21 cellular contexts compared by ENCODE assay signal in genomic region chr2:217655656-217656055, GRCh38.
DNase-seq lines count a peak whose midpoint lies in the region; ATAC-seq and TF ChIP-seq lines count a peak whose summit lies in the region.
"Had no signal": no experiment of that assay in that cellular context is flagged by ENCODE, and none has a peak within 500 bp of the region (broad histone marks: within the 10 kb centered on the region; RNA-seq: fewer than 3 reads in every experiment).

No MANE protein-coding gene starts in this region.

- DNase-seq in M059J (ENCODE audit: low read depth) (peak; percentile 38), mesenchymal stem cell (no peak), prostate gland (ENCODE audit: low spot score) (no peak), thoracic aorta (ENCODE audit: low spot score) (no peak), neuronal stem cell (ENCODE audit: low spot score) (no peak)
- no peak for DNase-seq in activated CD8-positive, alpha-beta T cell treated with anti-CD3 and anti-CD28 coated beads, Interleukin-2, amount 10 ng/mL, durations not matched to agents 7 days and 5 days
- DNase-seq in activated effector memory CD4-positive, alpha-beta T cell treated with Interleukin-2 at 50 U/mL for 16 hours, result no peak
- DNase-seq: EL, GF-D8, KG1, NCI-H1105 treated with DMSO at 0.1 percent for 48 hours, NCI-H2029 treated with DMSO at 0.1 percent for 48 hours, NCI-H226, NCI-H524, NCI-H82, SIG-M5 had no signal

- no peak overlapping the region for H2AK5ac ChIP-seq in mesenchymal stem cell (ENCODE audit: low read length, severe bottlenecking)
- H2AK5ac ChIP-seq in neuronal stem cell (ENCODE audit: low read depth, low read length), result no peak overlapping the region

- ATAC-seq in thoracic aorta (ENCODE audit: insufficient number of reproducible peaks, low FRiP score, low read depth) (no peak), HG02623 (IDR thresholded peaks at IDR 0.05; ENCODE audit: unreplicated experiment) (no peak)
- no peak for ATAC-seq in activated CD8-positive, alpha-beta T cell treated with anti-CD3 and anti-CD28 coated beads, Interleukin-2, amount 10 ng/mL, durations not matched to agents 7 days and 5 days
- ATAC-seq: A549, Panc1 had no signal

- H2AFZ ChIP-seq in mesenchymal stem cell (ENCODE audit: low read depth, low read length) (no peak overlapping the region), neuronal stem cell (ENCODE audit: low read length) (no peak overlapping the region)

- no peak overlapping the region for H4K91ac ChIP-seq in mesenchymal stem cell (ENCODE audit: low read length)
- H4K91ac ChIP-seq in neuronal stem cell (ENCODE audit: low read depth, low read length, poor library complexity), result no peak overlapping the region

- H3K4me1 Mint-ChIP-seq in activated CD8-positive, alpha-beta T cell treated with anti-CD3 and anti-CD28 coated beads, Interleukin-2, amount 10 ng/mL, durations not matched to agents 7 days and 5 days (ENCODE audit: low read depth), result peaks cover 4% of the 10 kb centered on the region

- H3K9me3 ChIP-seq in mesenchymal stem cell (ENCODE audit: control insufficient read depth, low read length) (no peaks in the 10 kb centered on the region), prostate gland (no peaks in the 10 kb centered on the region), thoracic aorta (no peaks in the 10 kb centered on the region), neuronal stem cell (replicated peaks in 1 of 2; ENCODE audit: control insufficient read depth in 2 of 2, insufficient read depth in 1 of 2, low read depth in 1 of 2, low read length in 2 of 2) (no peaks in the 10 kb centered on the region)
- H3K9me3 ChIP-seq: A549 had no signal

- H4K8ac ChIP-seq in mesenchymal stem cell (ENCODE audit: low read length) (no peak overlapping the region), neuronal stem cell (ENCODE audit: low read depth, low read length) (no peak overlapping the region)

- peaks cover 8% of the 10 kb centered on the region for H3K27me3 Mint-ChIP-seq in activated CD8-positive, alpha-beta T cell treated with anti-CD3 and anti-CD28 coated beads, Interleukin-2, amount 10 ng/mL, durations not matched to agents 7 days and 5 days (ENCODE audit: low read depth)

- H3K4me2 ChIP-seq in mesenchymal stem cell (ENCODE audit: low read length, poor library complexity, severe bottlenecking), result no peak overlapping the region
- no peak overlapping the region for H3K4me2 ChIP-seq in neuronal stem cell (ENCODE audit: insufficient read depth, low read length, poor library complexity, severe bottlenecking)
- H3K4me2 ChIP-seq: A549 had no signal

- H2BK120ac ChIP-seq in mesenchymal stem cell (ENCODE audit: low read depth, low read length) (peak overlapping the region; percentile 15), neuronal stem cell (ENCODE audit: low read depth, low read length) (no peak overlapping the region)

- H3K27ac ChIP-seq in mesenchymal stem cell (ENCODE audit: low read length, poor library complexity, severe bottlenecking) (no peak overlapping the region), prostate gland (peak overlapping the region; percentile 57 to 65), thoracic aorta (peak overlapping the region; percentile 70 to 90), neuronal stem cell (replicated peaks; ENCODE audit: low read length) (no peak overlapping the region)
- H3K27ac ChIP-seq: A549 had no signal

- CTCF ChIA-PET in activated CD8-positive, alpha-beta T cell treated with anti-CD3 and anti-CD28 coated beads, Interleukin-2, amount 10 ng/mL, durations not matched to agents 7 days and 5 days (lab: Charles Lee), result interaction anchor here (1.1 kb wide), 1 partner anchor 58 kb away, joined by 3 read pairs; no protein-coding TSS in a partner anchor

- H2BK15ac ChIP-seq in mesenchymal stem cell (ENCODE audit: low read depth, poor library complexity, severe bottlenecking) (no peak overlapping the region), neuronal stem cell (ENCODE audit: low read length) (no peak overlapping the region)

- H2BK12ac ChIP-seq in mesenchymal stem cell (ENCODE audit: low read length in 2 of 2), result peak overlapping the region; percentile 10 to 43
- H2BK12ac ChIP-seq in neuronal stem cell (ENCODE audit: low read length), result no peak overlapping the region

- H2BK5ac ChIP-seq in mesenchymal stem cell (ENCODE audit: low read depth, low read length, poor library complexity, severe bottlenecking), result no peak overlapping the region
- no peak overlapping the region for H2BK5ac ChIP-seq in neuronal stem cell (ENCODE audit: low read length)

- H3K27me3 ChIP-seq in mesenchymal stem cell (ENCODE audit: control insufficient read depth in 1 of 2, insufficient read depth in 1 of 2, low read length in 2 of 2) (peaks cover 0 to 10% of the 10 kb centered on the region in 2 experiments), prostate gland (replicated peaks; ENCODE audit: insufficient read depth) (no peaks in the 10 kb centered on the region), thoracic aorta (replicated peaks; ENCODE audit: insufficient read depth) (no peaks in the 10 kb centered on the region), neuronal stem cell (ENCODE audit: control insufficient read depth in 3 of 3, insufficient read depth in 3 of 3, low read depth in 1 of 3, low read length in 3 of 3) (peaks cover 0 to 5% (median 0%) of the 10 kb centered on the region in 3 experiments)

- WGBS in mesenchymal stem cell, result 67% methylated on average over 1 of the region's 1 CpG
- 93% methylated on average over 1 of the region's 1 CpG for WGBS in prostate gland
- no CpG with 5 or more reads among the region's 1 CpG for WGBS in neuronal stem cell (ENCODE audit: extremely low coverage in 2 of 2, insufficient read length in 2 of 2, insufficient replicate concordance in 1 of 2), 2 donors

- H3K23ac ChIP-seq in mesenchymal stem cell (ENCODE audit: low read length in 2 of 2), result no peak overlapping the region
- H3K23ac ChIP-seq in neuronal stem cell (ENCODE audit: low read depth, low read length, poor library complexity), result no peak overlapping the region

- H3K9me3 Mint-ChIP-seq in activated CD8-positive, alpha-beta T cell treated with anti-CD3 and anti-CD28 coated beads, Interleukin-2, amount 10 ng/mL, durations not matched to agents 7 days and 5 days (ENCODE audit: insufficient read depth), result no peaks in the 10 kb centered on the region
- H3K9me3 Mint-ChIP-seq: CD14-positive monocyte had no signal

- no peak for TF ChIP-seq POLR2A in prostate gland (IDR thresholded peaks at IDR 0.05)

- no peak overlapping the region for H3K4me3 Mint-ChIP-seq in activated CD8-positive, alpha-beta T cell treated with anti-CD3 and anti-CD28 coated beads, Interleukin-2, amount 10 ng/mL, durations not matched to agents 7 days and 5 days
- H3K4me3 Mint-ChIP-seq: B cell, CD14-positive monocyte had no signal

- POLR2A ChIA-PET in activated CD8-positive, alpha-beta T cell treated with anti-CD3 and anti-CD28 coated beads, Interleukin-2, amount 10 ng/mL, durations not matched to agents 7 days and 5 days (lab: Charles Lee), result no interaction called here

- TF ChIP-seq CTCF in prostate gland (IDR thresholded peaks at IDR 0.05) (no peak), thoracic aorta (IDR thresholded peaks at IDR 0.05) (no peak)

- H3K9ac ChIP-seq in mesenchymal stem cell (ENCODE audit: low read length) (no peak overlapping the region), neuronal stem cell (ENCODE audit: low read depth, low read length, poor library complexity) (no peak overlapping the region)

- no peak overlapping the region for H3K14ac ChIP-seq in mesenchymal stem cell (ENCODE audit: low read length in 2 of 2)
- no peak overlapping the region for H3K14ac ChIP-seq in neuronal stem cell (ENCODE audit: low read length)

- intact Hi-C loops in prostate gland (cut with DNase I), result loop anchor here (5.0 to 10.0 kb wide), 2 partner anchors 52 to 241 kb away; no protein-coding TSS in a partner anchor

- no peaks in the 10 kb centered on the region for H3K36me3 Mint-ChIP-seq in activated CD8-positive, alpha-beta T cell treated with anti-CD3 and anti-CD28 coated beads, Interleukin-2, amount 10 ng/mL, durations not matched to agents 7 days and 5 days (ENCODE audit: low read depth)
- H3K36me3 Mint-ChIP-seq: CD14-positive monocyte had no signal

- no peaks in the 10 kb centered on the region for H3K36me3 ChIP-seq in mesenchymal stem cell (ENCODE audit: control insufficient read depth in 1 of 2, insufficient read depth in 2 of 2, low read depth in 1 of 2, low read length in 2 of 2)
- no peaks in the 10 kb centered on the region for H3K36me3 ChIP-seq in prostate gland
- H3K36me3 ChIP-seq in thoracic aorta, result no peaks in the 10 kb centered on the region
- H3K36me3 ChIP-seq in neuronal stem cell (replicated peaks in 1 of 2; ENCODE audit: control insufficient read depth in 2 of 2, insufficient read depth in 2 of 2, low read length in 2 of 2), result no peaks in the 10 kb centered on the region

- H3K4me3 ChIP-seq in mesenchymal stem cell (ENCODE audit: insufficient read depth in 1 of 2, low read depth in 1 of 2, low read length in 2 of 2) (no peak overlapping the region), prostate gland (no peak overlapping the region), thoracic aorta (no peak overlapping the region), neuronal stem cell (ENCODE audit: low read length in 2 of 2) (no peak overlapping the region)
- H3K4me3 ChIP-seq: A549 had no signal

- H3K4me1 ChIP-seq in mesenchymal stem cell (ENCODE audit: control insufficient read depth, insufficient read depth, low read depth, low read length) (peaks cover 11% of the 10 kb centered on the region), prostate gland (replicated peaks) (no peaks in the 10 kb centered on the region), thoracic aorta (ENCODE audit: control insufficient read depth in 1 of 2, low read depth in 2 of 2) (peaks cover 19 to 49% of the 10 kb centered on the region in 2 donors), neuronal stem cell (ENCODE audit: control insufficient read depth in 2 of 2, insufficient read depth in 1 of 2, low read depth in 1 of 2, low read length in 2 of 2) (peaks cover 0 to 6% of the 10 kb centered on the region in 2 donors)

- H3K18ac ChIP-seq in mesenchymal stem cell (ENCODE audit: low read depth in 1 of 2, low read length in 2 of 2), result no peak overlapping the region
- H3K18ac ChIP-seq in neuronal stem cell (ENCODE audit: low read length), result no peak overlapping the region

- no peak overlapping the region for H3K27ac Mint-ChIP-seq in activated CD8-positive, alpha-beta T cell treated with anti-CD3 and anti-CD28 coated beads, Interleukin-2, amount 10 ng/mL, durations not matched to agents 7 days and 5 days
- H3K27ac Mint-ChIP-seq: B cell, CD14-positive monocyte had no signal

- H3K4ac ChIP-seq in mesenchymal stem cell (ENCODE audit: low read depth in 1 of 2, low read length in 2 of 2) (no peak overlapping the region), neuronal stem cell (ENCODE audit: low read length) (no peak overlapping the region)

- H3K79me1 ChIP-seq in mesenchymal stem cell (replicated peaks; ENCODE audit: low read length, poor library complexity, severe bottlenecking) (no peaks in the 10 kb centered on the region), neuronal stem cell (ENCODE audit: low read depth, low read length) (no peaks in the 10 kb centered on the region)

Comparison
In these comparisons a context has a peak if more than half of its experiments do, and no peak if none do; other contexts are left out.
1. H3K27ac ChIP-seq: peak in prostate gland (2 of 2) and thoracic aorta (2 of 2); none in mesenchymal stem cell (single experiment) and neuronal stem cell (single experiment).